17 cellular contexts compared by ENCODE assay signal in genomic region chr5:153159611-153160010, GRCh38.
A peak's percentile ranks its signal among the peaks of the same experiment; 100 is the strongest.
DNase-seq lines count a peak whose midpoint lies in the region; ATAC-seq and TF ChIP-seq lines count a peak whose summit lies in the region.
"Had no signal": no experiment of that assay in that cellular context is flagged by ENCODE, and none has a peak within 500 bp of the region (broad histone marks: within the 10 kb centered on the region; RNA-seq: fewer than 3 reads in every experiment).

No MANE protein-coding gene starts in this region.

- H4K20me1 ChIP-seq in smooth muscle cell (ENCODE audit: low read depth): no peaks in the 10 kb centered on the region

- H2AFZ ChIP-seq in smooth muscle cell (ENCODE audit: low read depth): no peak overlapping the region

- no peak for ATAC-seq in GM21360 (IDR thresholded peaks at IDR 0.05; ENCODE audit: unreplicated experiment)
- ATAC-seq in GM18502 (IDR thresholded peaks at IDR 0.05; ENCODE audit: poor library complexity, unreplicated experiment): no peak
- ATAC-seq: activated CD4-positive, CD25-positive, alpha-beta regulatory T cell treated with anti-CD3 and anti-CD28 coated beads, Interleukin-2, amount 50 U/mL, for 24 hours; gastroesophageal sphincter; HCT116; right cardiac atrium had no signal

- H3K9ac ChIP-seq in smooth muscle cell (ENCODE audit: low read depth): peak overlapping the region; percentile 4

- POLR2A ChIA-PET in RWPE1 (lab: Yijun Ruan, JAX; ENCODE audit: low non-redundant PET): no interaction called here

- H3K36me3 ChIP-seq in smooth muscle cell (ENCODE audit: low read depth): no peaks in the 10 kb centered on the region
- H3K36me3 ChIP-seq: gastroesophageal sphincter had no signal

- CTCF ChIA-PET in RWPE1 (lab: Yijun Ruan, JAX): interaction anchor here (0.6 to 0.7 kb wide), 3 partner anchors 73 to 1008 kb away, joined by 3 read pairs; no protein-coding TSS in a partner anchor

- H3K4me1 ChIP-seq in smooth muscle cell (ENCODE audit: low read depth): peaks cover 6% of the 10 kb centered on the region
- H3K4me1 ChIP-seq: gastroesophageal sphincter had no signal

- no peaks in the 10 kb centered on the region for H3F3A ChIP-seq in smooth muscle cell (ENCODE audit: low read depth)

- no peaks in the 10 kb centered on the region for H3K79me2 ChIP-seq in smooth muscle cell (ENCODE audit: low read depth)

- H3K27me3 ChIP-seq in smooth muscle cell (ENCODE audit: low read depth): no peaks in the 10 kb centered on the region
- H3K27me3 ChIP-seq: gastroesophageal sphincter had no signal

- H3K4me3 ChIP-seq in fibroblast of pulmonary artery (replicated peaks; ENCODE audit: low read depth, low read length) (no peak overlapping the region), smooth muscle cell (no peak overlapping the region)
- H3K4me3 ChIP-seq: gastroesophageal sphincter had no signal

- DNase-seq in NCI-H146 treated with DMSO at 0.1 percent for 48 hours (lab: John Stamatoyannopoulos, UW; ENCODE audit: unreplicated experiment) (peak; percentile 83), NCI-H146 (lab: John Stamatoyannopoulos, UW) (no peak), RWPE1 (ENCODE audit: low spot score) (peak; percentile 42), fibroblast of pulmonary artery (ENCODE audit: low read depth) (peak; percentile 44), smooth muscle cell (lab: John Stamatoyannopoulos, UW; ENCODE audit: unreplicated experiment) (no peak), AG08396 (ENCODE audit: low spot score) (no peak)
- DNase-seq: dermis blood vessel endothelial cell; MM.1S; NCI-H82; right cardiac atrium; stimulated activated CD4-positive, alpha-beta T cell treated with anti-CD3 and anti-CD28 coated beads, Interleukin-2, amount 100 ng/mL, for 48 hours had no signal

- 3% methylated on average over 3 of the region's 3 CpGs for WGBS in smooth muscle cell (ENCODE audit: low lambda C conversion rate)

- H3K27ac ChIP-seq in RWPE1: no peak overlapping the region
- H3K27ac ChIP-seq in smooth muscle cell (ENCODE audit: low read depth): peak overlapping the region; percentile 78
- H3K27ac ChIP-seq: 22Rv1, gastroesophageal sphincter had no signal

- peak overlapping the region; percentile 65 for H3K4me2 ChIP-seq in smooth muscle cell

- TF ChIP-seq CTCF in RWPE1 (conservative IDR thresholded peaks at IDR 0.05; ENCODE audit: low read depth) (no peak), fibroblast of pulmonary artery (IDR thresholded peaks at IDR 0.05; ENCODE audit: low read length, missing control alignments) (no peak), smooth muscle cell (IDR thresholded peaks at IDR 0.05; ENCODE audit: borderline replicate concordance, insufficient read depth, poor library complexity, severe bottlenecking) (no peak)

- no peaks in the 10 kb centered on the region for H3K9me3 ChIP-seq in smooth muscle cell (replicated peaks; ENCODE audit: low read depth)
- H3K9me3 ChIP-seq: gastroesophageal sphincter had no signal

Comparison
In these comparisons a context has a peak if more than half of its experiments do, and no peak if none do; other contexts are left out.
1. DNase-seq: peak in NCI-H146 treated with DMSO at 0.1 percent for 48 hours (single experiment), RWPE1 (single experiment) and fibroblast of pulmonary artery (single experiment); none in NCI-H146 (single experiment), smooth muscle cell (single experiment) and AG08396 (single experiment).